ENCODE assay signal across 31 cellular contexts in the genomic region with DNA sequence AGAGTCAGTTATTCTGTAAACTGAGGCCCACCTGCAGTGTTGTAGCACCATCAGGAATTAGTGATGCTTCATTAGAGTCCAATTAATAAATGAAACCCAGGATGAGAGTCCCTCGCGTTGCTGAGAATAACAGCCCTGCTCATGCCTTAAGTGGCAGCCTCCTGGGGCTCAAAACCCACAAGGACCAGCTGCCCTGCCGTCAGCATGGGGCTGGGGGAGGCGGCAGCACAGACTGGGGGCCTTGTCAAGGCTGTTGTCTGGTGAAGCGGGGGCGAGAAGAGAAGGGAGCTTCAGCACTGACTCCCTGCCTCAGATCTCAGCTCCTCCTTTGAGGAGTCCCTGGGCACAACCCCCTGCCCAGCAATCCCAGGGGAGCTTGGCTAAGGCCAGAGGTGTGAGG. TPM values are rescaled to one million over a fixed set of nuclear protein-coding genes. Genes with fewer than 3 reads are reported as not detected.
"Had no signal": no experiment of that assay in that cellular context is flagged by ENCODE, and none has a peak within 500 bp of the region (broad histone marks: within the 10 kb centered on the region; RNA-seq: fewer than 3 reads in every experiment).

No MANE protein-coding gene starts in this region.

- H3K9me3 ChIP-seq: adrenal gland, body of pancreas, gastroesophageal sphincter, neutrophil, right lobe of liver, testis, transverse colon had no signal

- H3K27ac ChIP-seq: adrenal gland, body of pancreas, coronary artery, dorsolateral prefrontal cortex, gastroesophageal sphincter, neutrophil, right lobe of liver, testis, transverse colon, VCaP had no signal

- ATAC-seq: activated CD4-positive, CD25-positive, alpha-beta regulatory T cell treated with anti-CD3 and anti-CD28 coated beads, Interleukin-2, amount 50 U/mL, for 24 hours; body of pancreas; gastroesophageal sphincter; left colon; stimulated activated naive CD8-positive, alpha-beta T cell treated with anti-CD3 and anti-CD28 coated beads, Interleukin-15, Interleukin-2, amounts not matched to agents 100 U/mL and 50 U/mL, for 24 hours had no signal

- H3K27me3 ChIP-seq: adrenal gland, body of pancreas, right lobe of liver, testis had no signal

- H3K36me3 ChIP-seq: adrenal gland, gastroesophageal sphincter, neutrophil, right lobe of liver, transverse colon had no signal

- DNase-seq: activated CD4-positive, alpha-beta T cell treated with anti-CD3 and anti-CD28 coated beads for 48 hours; activated CD4-positive, alpha-beta T cell treated with anti-CD3 and anti-CD28 coated beads, Interleukin-2, amount 50 U/mL, for 48 hours; activated CD8-positive, alpha-beta memory T cell treated with anti-CD3 and anti-CD28 coated beads for 24 hours; activated effector memory CD4-positive, alpha-beta T cell treated with Interleukin-2 at 50 U/mL for 16 hours; activated naive CD4-positive, alpha-beta T cell treated with anti-CD3 and anti-CD28 coated beads for 36 hours; activated naive CD8-positive, alpha-beta T cell treated with anti-CD3 and anti-CD28 coated beads for 36 hours; adrenal gland; aorta; body of pancreas; dorsolateral prefrontal cortex; effector memory CD4-positive, alpha-beta T cell; erythroblast; head of caudate nucleus; hippocampal formation; left colon; mammary epithelial cell; stimulated activated CD4-positive, alpha-beta T cell treated with anti-CD3 and anti-CD28 coated beads, Interleukin-2, amount 100 ng/mL, for 48 hours; stimulated activated naive CD8-positive, alpha-beta T cell treated with anti-CD3 and anti-CD28 coated beads, Interleukin-15, Interleukin-2, amounts not matched to agents 100 U/mL and 50 U/mL, for 24 hours; T-helper 9 cell; testis; transverse colon had no signal

- H3K4me3 ChIP-seq: adrenal gland, body of pancreas, coronary artery, dorsolateral prefrontal cortex, gastroesophageal sphincter, right lobe of liver, testis, transverse colon had no signal

- H3K4me1 ChIP-seq: right lobe of liver, transverse colon had no signal

RNA-seq across cellular contexts. Expression of gene CCDC33, which starts 21.0 kb away (rescaled TPM):
- total RNA-seq: activated naive CD4-positive, alpha-beta T cell treated with anti-CD3 and anti-CD28 coated beads for 36 hours; aorta; body of pancreas; cardiac septum; gastroesophageal sphincter; liver; mammary epithelial cell; osteocyte; posterior vena cava; right lobe of liver had no signal

RNA-seq across cellular contexts. Expression of gene STRA6, which starts 54.5 kb away (rescaled TPM):
- total RNA-seq: activated naive CD4-positive, alpha-beta T cell treated with anti-CD3 and anti-CD28 coated beads for 36 hours; body of pancreas; left colon; transverse colon had no signal
